ENCODE assay signal across 21 cellular contexts in the genomic region with DNA sequence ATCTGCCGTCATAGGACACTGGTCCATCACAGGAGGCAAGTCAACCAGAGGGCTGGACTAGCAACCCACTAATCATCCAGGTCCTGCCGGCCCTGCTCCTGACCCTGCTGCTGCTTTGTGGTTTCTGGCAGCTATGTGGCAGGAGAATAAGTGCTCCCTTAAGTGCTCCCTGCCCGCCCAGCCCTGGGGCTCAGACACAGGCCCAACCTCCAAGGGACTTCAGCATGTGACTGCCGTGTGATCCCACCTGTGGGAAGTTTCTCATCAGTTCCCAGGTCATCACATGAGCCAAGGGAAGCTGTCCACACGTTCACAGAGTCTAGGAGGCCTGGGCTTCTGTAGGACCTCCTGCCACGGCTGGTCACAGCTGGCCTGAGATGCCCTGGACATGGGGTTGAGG. TPM values are rescaled to one million over a fixed set of nuclear protein-coding genes. Genes with fewer than 3 reads are reported as not detected.
DNase-seq lines count a peak whose midpoint lies in the region; ATAC-seq, FAIRE-seq and TF ChIP-seq lines count a peak whose summit lies in the region.
"Had no signal": no experiment of that assay in that cellular context is flagged by ENCODE, and none has a peak within 500 bp of the region (broad histone marks: within the 10 kb centered on the region; RNA-seq: fewer than 3 reads in every experiment).

No MANE protein-coding gene starts in this region.

- H3K36me3 ChIP-seq in HepG2 (replicated peaks in 1 of 2; ENCODE audit: control insufficient read depth in 1 of 2, insufficient read depth in 2 of 2, low read length in 2 of 2) (no peaks in the 10 kb centered on the region), right lobe of liver (no peaks in the 10 kb centered on the region), upper lobe of right lung (no peaks in the 10 kb centered on the region), tibial nerve (no peaks in the 10 kb centered on the region)
- H3K36me3 ChIP-seq: BLaER1 had no signal

- no peaks in the 10 kb centered on the region for H3K79me2 ChIP-seq in HepG2 (ENCODE audit: insufficient read depth, low read length)

- H3K27ac Mint-ChIP-seq in osteocyte (ENCODE audit: unreplicated experiment): no peak overlapping the region
- H3K27ac Mint-ChIP-seq: CD14-positive monocyte; CD4-positive, alpha-beta memory T cell; HFFc6 had no signal

- no peak for FAIRE-seq in HepG2 (lab: Jason Lieb, UNC)
- FAIRE-seq: GM12878, H54 had no signal

- no peak for TF ChIP-seq POLR2A in HepG2 (IDR thresholded peaks at IDR 0.05; ENCODE audit: insufficient read depth in 1 of 2, low read depth in 2 of 2, low read length in 2 of 2)
- TF ChIP-seq POLR2A in right lobe of liver (IDR thresholded peaks at IDR 0.05): no peak
- no peak for TF ChIP-seq POLR2A in tibial nerve (IDR thresholded peaks at IDR 0.05)

- POLR2A ChIA-PET in HepG2 (lab: Yijun Ruan, JAX): no interaction called here

- H3K9ac ChIP-seq in HepG2 (ENCODE audit: insufficient read depth, low read depth, low read length): no peak overlapping the region
- H3K9ac ChIP-seq: BLaER1, GM23248 had no signal

- H3K9me3 Mint-ChIP-seq in osteocyte (ENCODE audit: unreplicated experiment): no peaks in the 10 kb centered on the region
- H3K9me3 Mint-ChIP-seq: CD14-positive monocyte; CD4-positive, alpha-beta memory T cell; HFFc6 had no signal

- in situ Hi-C loops in HepG2 (cut with HindIII; ENCODE audit: extremely low pct_ligation_motif_present, low pct_unique_long_range_greater_than_20kb): no loop called here

- H3K27me3 ChIP-seq in HepG2 (ENCODE audit: control insufficient read depth in 1 of 2, insufficient read depth in 2 of 2, low read length in 2 of 2) (peaks cover 2 to 16% of the 10 kb centered on the region in 2 experiments; a peak in 3 of 5 replicates), right lobe of liver (no peaks in the 10 kb centered on the region), upper lobe of right lung (no peaks in the 10 kb centered on the region), tibial nerve (no peaks in the 10 kb centered on the region)
- H3K27me3 ChIP-seq: BLaER1 had no signal

- DNase-seq in HepG2 (ENCODE audit: low spot score) (no peak), right lobe of liver (no peak), islet precursor cell (peak; percentile 61), osteocyte (ENCODE audit: extremely low spot score, unreplicated experiment) (peak; percentile 79), upper lobe of right lung (peak; percentile 40), DMS53 (lab: John Stamatoyannopoulos, UW) (no peak), tibial nerve (ENCODE audit: low spot score in 2 of 2) (no peak), nucleus accumbens (lab: John Stamatoyannopoulos, UW) (no peak)
- DNase-seq: 8988T; Calu3; CD4-positive, alpha-beta memory T cell; DND-41; EL; GM23248; HFFc6 had no signal

- H3K4me3 ChIP-seq in HepG2 (replicated peaks in 1 of 3; ENCODE audit: insufficient read depth in 1 of 3, low read depth in 2 of 3, low read length in 3 of 3): no peak overlapping the region
- no peak overlapping the region for H3K4me3 ChIP-seq in right lobe of liver
- no peak overlapping the region for H3K4me3 ChIP-seq in upper lobe of right lung
- no peak overlapping the region for H3K4me3 ChIP-seq in tibial nerve
- H3K4me3 ChIP-seq: BLaER1, GM12878, GM23248 had no signal

- H3K9me3 ChIP-seq in HepG2 (ENCODE audit: low read length) (no peaks in the 10 kb centered on the region), right lobe of liver (no peaks in the 10 kb centered on the region), upper lobe of right lung (no peaks in the 10 kb centered on the region), tibial nerve (no peaks in the 10 kb centered on the region)
- H3K9me3 ChIP-seq: BLaER1 had no signal

- no peaks in the 10 kb centered on the region for H3K27me3 Mint-ChIP-seq in osteocyte (ENCODE audit: unreplicated experiment)
- H3K27me3 Mint-ChIP-seq: CD4-positive, alpha-beta memory T cell had no signal

- no peak for TF ChIP-seq RAD21 in HepG2 (CRISPR knock-in tag; IDR thresholded peaks at IDR 0.05)

- ATAC-seq in HepG2 (no peak), right lobe of liver (no peak), upper lobe of right lung (no peak)
- ATAC-seq: GM12878, HCT116 had no signal

- WGBS in HepG2 (ENCODE audit: low lambda C conversion rate): 10% methylated on average over 3 of the region's 6 CpGs
- 91% methylated on average over 2 of the region's 6 CpGs for WGBS in right lobe of liver (ENCODE audit: insufficient coverage, low coverage, low lambda C conversion rate, missing lambda C conversion rate)
- WGBS in tibial nerve, 2 donors: 82% methylated on average over 6 of the region's 6 CpGs

- intact Hi-C loops in HepG2 (cut with micrococcal nuclease; ENCODE audit: unreplicated experiment) (no loop called here), right lobe of liver (cut with DNase I) (no loop called here), upper lobe of right lung (cut with DNase I) (no loop called here)

- peaks cover 6% of the 10 kb centered on the region; the same call in 1 of the 2 replicates for H3K4me1 ChIP-seq in HepG2 (ENCODE audit: insufficient read depth, low read length)
- H3K4me1 ChIP-seq in right lobe of liver: no peaks in the 10 kb centered on the region
- no peaks in the 10 kb centered on the region for H3K4me1 ChIP-seq in upper lobe of right lung
- H3K4me1 ChIP-seq in tibial nerve: no peaks in the 10 kb centered on the region
- H3K4me1 ChIP-seq: BLaER1 had no signal

- TF ChIP-seq EP300 in HepG2 (IDR thresholded peaks at IDR 0.05; ENCODE audit: low read depth in 2 of 2, low read length in 2 of 2) (no peak), HepG2 (CRISPR knock-in tag; IDR thresholded peaks at IDR 0.05; ENCODE audit: borderline replicate concordance) (no peak), tibial nerve (IDR thresholded peaks at IDR 0.05) (no peak)

- BruUV-seq in HepG2 (replicated peaks; lab: Mats Ljungman, UMichigan): no TSS peak

- peaks cover 2% of the 10 kb centered on the region for H3K4me1 Mint-ChIP-seq in osteocyte (ENCODE audit: unreplicated experiment)
- H3K4me1 Mint-ChIP-seq: CD14-positive monocyte; CD4-positive, alpha-beta memory T cell had no signal

- H3K36me3 Mint-ChIP-seq in osteocyte (ENCODE audit: unreplicated experiment): no peaks in the 10 kb centered on the region
- H3K36me3 Mint-ChIP-seq: CD14-positive monocyte; CD4-positive, alpha-beta memory T cell had no signal

- no peak overlapping the region for H3K27ac ChIP-seq in HepG2 (ENCODE audit: extremely low read length, insufficient read depth, low read length)
- no peak overlapping the region for H3K27ac ChIP-seq in right lobe of liver
- H3K27ac ChIP-seq in upper lobe of right lung: no peak overlapping the region
- H3K27ac ChIP-seq in tibial nerve: no peak overlapping the region
- H3K27ac ChIP-seq: BLaER1, GM23248 had no signal

- no peak overlapping the region for H3K4me2 ChIP-seq in HepG2 (ENCODE audit: low read depth, low read length)
- H3K4me2 ChIP-seq: BLaER1 had no signal

- H3K4me3 Mint-ChIP-seq in osteocyte (ENCODE audit: unreplicated experiment): no peak overlapping the region
- H3K4me3 Mint-ChIP-seq: CD14-positive monocyte; CD4-positive, alpha-beta memory T cell; HFFc6 had no signal

- CTCF ChIA-PET in HepG2 (lab: Yijun Ruan, JAX; ENCODE audit: low intra/inter-chr PET ratio, low total read pairs): no interaction called here

- TF ChIP-seq CTCF in HepG2 (CRISPR knock-in tag; IDR thresholded peaks at IDR 0.05) (no peak), right lobe of liver (IDR thresholded peaks at IDR 0.05) (no peak), osteocyte (IDR thresholded peaks at IDR 0.05) (no peak), upper lobe of right lung (IDR thresholded peaks at IDR 0.05) (no peak), tibial nerve (IDR thresholded peaks at IDR 0.05) (no peak)

- H4K20me1 ChIP-seq in HepG2 (ENCODE audit: insufficient read depth, low read length): no peaks in the 10 kb centered on the region
- H4K20me1 ChIP-seq: BLaER1 had no signal

- H2AFZ ChIP-seq in HepG2 (ENCODE audit: low read length): no peak overlapping the region
- H2AFZ ChIP-seq: GM23248 had no signal

TF ChIP-seq in HepG2, 621 proteins besides CTCF, POLR2A, EP300 and RAD21:
- TF ChIP-seq ZNF263 (CRISPR knock-in tag; IDR thresholded peaks at IDR 0.05): peak; percentile 29; the same call in 1 of the 2 replicates
- no peak for TF ChIP-seq ZBTB20 (CRISPR knock-in tag; IDR thresholded peaks at IDR 0.05; ENCODE audit: borderline replicate concordance, low read depth)

RNA-seq across cellular contexts. Expression of a gene that starts 34.2 kb away (rescaled TPM):
- total RNA-seq in HepG2 (2016; rRNA removed; fragmentation: Illumina TruSeq; extraction: Trizol) (0.13 and 0.17 TPM in 2 replicates), right lobe of liver (not detected), osteocyte (0.35 and 0.55 TPM in 2 replicates), upper lobe of right lung (0.41 TPM), tibial nerve (1 to 10 TPM in 2 of 4 donors, under 1 TPM in 1, not detected in 1; 0.59 to 1.1 (median 1.0) TPM)
- total RNA-seq in HepG2 (2016; cell fraction: cytosol; rRNA removed; fragmentation: Illumina TruSeq; extraction: Trizol; ENCODE audit: low read depth): not detected in 2 replicates
- total RNA-seq in HepG2 (2016; cell fraction: insoluble cytoplasmic fraction; rRNA removed; fragmentation: Illumina TruSeq; extraction: Trizol): 0.11 and 0.18 TPM in 2 replicates
- 0.09 and 0.10 TPM in 2 replicates for total RNA-seq in HepG2 (2016; cell fraction: membrane; rRNA removed; fragmentation: Illumina TruSeq; extraction: Trizol)
- 0.09 TPM in 2 replicates for total RNA-seq in HepG2 (2016; cell fraction: nucleus; rRNA removed; fragmentation: Illumina TruSeq; extraction: Trizol)
- 0.10 and 0.15 TPM in 2 replicates for polyA plus RNA-seq in HepG2 (2011; rRNA removed)
- 0.09 TPM in 2 replicates for polyA plus RNA-seq in HepG2 (2011; cell fraction: cytosol; rRNA removed)
- polyA plus RNA-seq in HepG2 (2011; cell fraction: nucleus; rRNA removed): 0.17 and 0.18 TPM in 2 replicates
- 0.13 and 0.17 TPM in 2 replicates for polyA plus RNA-seq in HepG2 (2012)
- not detected in 2 replicates for polyA plus RNA-seq in HepG2 (2016; cell fraction: cytosol; fragmentation: Illumina TruSeq; extraction: Trizol; ENCODE audit: low read depth)
- 0.22 and 0.45 TPM in 2 replicates for polyA plus RNA-seq in HepG2 (2016; cell fraction: insoluble cytoplasmic fraction; fragmentation: Illumina TruSeq; extraction: Trizol; ENCODE audit: low read depth)
- polyA plus RNA-seq in HepG2 (2016; cell fraction: membrane; fragmentation: Illumina TruSeq; extraction: Trizol; ENCODE audit: low read depth): 0.07 and 0.12 TPM in 2 replicates
- 0.21 TPM in 1 of 2 replicates, not detected in the other for polyA plus RNA-seq in HepG2 (2016; cell fraction: nucleus; fragmentation: Illumina TruSeq; extraction: Trizol; ENCODE audit: insufficient read depth, low read depth)
- 0.34 and 2.9 TPM in 2 replicates for polyA minus RNA-seq in HepG2 (2011; rRNA and poly(A)+ RNA removed; ENCODE audit: low replicate concordance)
- polyA minus RNA-seq in HepG2 (2011; cell fraction: cytosol; rRNA and poly(A)+ RNA removed): not detected in 2 replicates
- polyA minus RNA-seq in HepG2 (2011; cell fraction: nucleus; rRNA and poly(A)+ RNA removed): 0.12 TPM in 1 of 2 replicates, not detected in the other
- total RNA-seq: CD4-positive, alpha-beta memory T cell; G401; GM12878; GM23248 had no signal
- polyA plus RNA-seq: CD14-positive monocyte, GM12878 had no signal

Comparison
In these comparisons a context has a peak if more than half of its experiments do, and no peak if none do; other contexts are left out.
1. DNase-seq: peak in islet precursor cell (single experiment), osteocyte (single experiment) and upper lobe of right lung (single experiment); none in HepG2 (single experiment), right lobe of liver (0 of 3), DMS53 (single experiment), tibial nerve (0 of 2) and nucleus accumbens (0 of 56).